Comparison of ENCODE assay signal across 1 cellular context in the genomic region with DNA sequence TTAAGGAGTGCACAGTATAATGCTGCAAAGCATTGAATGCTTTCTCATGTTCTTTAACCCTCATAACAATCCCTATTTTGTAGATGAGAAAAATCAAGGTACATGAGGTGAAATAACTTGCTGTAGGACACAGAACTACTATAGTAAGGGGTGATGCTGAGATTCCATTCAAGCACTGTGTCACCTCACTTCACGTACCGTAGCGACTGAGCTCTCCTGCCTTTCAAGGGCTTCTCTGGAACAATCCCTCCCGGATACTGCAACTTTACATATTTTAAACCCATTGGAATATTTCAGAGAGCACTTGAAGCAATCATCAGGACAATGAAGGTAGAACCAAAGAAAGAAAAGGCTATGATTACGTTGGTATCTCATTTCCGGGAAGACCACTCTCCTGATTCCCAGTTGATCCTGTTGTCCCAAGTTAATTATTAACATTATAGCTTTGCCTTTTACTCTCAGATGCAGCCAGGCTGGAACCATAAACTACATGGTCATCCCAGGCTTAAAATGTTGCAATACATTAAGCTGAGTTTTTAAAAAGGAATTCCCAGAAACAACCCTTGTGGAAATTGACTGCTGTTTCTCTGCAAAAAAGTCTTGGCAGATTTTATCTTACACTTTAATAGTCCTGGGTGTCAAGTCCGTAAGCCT.
TF ChIP-seq lines count a peak whose summit lies in the region.

No MANE protein-coding gene starts in this region.

TF ChIP-seq in GM23338, 12 proteins besides CTCF, POLR2A, EP300 and RAD21 (continued from another document):
- TF ChIP-seq, protein P1, sequence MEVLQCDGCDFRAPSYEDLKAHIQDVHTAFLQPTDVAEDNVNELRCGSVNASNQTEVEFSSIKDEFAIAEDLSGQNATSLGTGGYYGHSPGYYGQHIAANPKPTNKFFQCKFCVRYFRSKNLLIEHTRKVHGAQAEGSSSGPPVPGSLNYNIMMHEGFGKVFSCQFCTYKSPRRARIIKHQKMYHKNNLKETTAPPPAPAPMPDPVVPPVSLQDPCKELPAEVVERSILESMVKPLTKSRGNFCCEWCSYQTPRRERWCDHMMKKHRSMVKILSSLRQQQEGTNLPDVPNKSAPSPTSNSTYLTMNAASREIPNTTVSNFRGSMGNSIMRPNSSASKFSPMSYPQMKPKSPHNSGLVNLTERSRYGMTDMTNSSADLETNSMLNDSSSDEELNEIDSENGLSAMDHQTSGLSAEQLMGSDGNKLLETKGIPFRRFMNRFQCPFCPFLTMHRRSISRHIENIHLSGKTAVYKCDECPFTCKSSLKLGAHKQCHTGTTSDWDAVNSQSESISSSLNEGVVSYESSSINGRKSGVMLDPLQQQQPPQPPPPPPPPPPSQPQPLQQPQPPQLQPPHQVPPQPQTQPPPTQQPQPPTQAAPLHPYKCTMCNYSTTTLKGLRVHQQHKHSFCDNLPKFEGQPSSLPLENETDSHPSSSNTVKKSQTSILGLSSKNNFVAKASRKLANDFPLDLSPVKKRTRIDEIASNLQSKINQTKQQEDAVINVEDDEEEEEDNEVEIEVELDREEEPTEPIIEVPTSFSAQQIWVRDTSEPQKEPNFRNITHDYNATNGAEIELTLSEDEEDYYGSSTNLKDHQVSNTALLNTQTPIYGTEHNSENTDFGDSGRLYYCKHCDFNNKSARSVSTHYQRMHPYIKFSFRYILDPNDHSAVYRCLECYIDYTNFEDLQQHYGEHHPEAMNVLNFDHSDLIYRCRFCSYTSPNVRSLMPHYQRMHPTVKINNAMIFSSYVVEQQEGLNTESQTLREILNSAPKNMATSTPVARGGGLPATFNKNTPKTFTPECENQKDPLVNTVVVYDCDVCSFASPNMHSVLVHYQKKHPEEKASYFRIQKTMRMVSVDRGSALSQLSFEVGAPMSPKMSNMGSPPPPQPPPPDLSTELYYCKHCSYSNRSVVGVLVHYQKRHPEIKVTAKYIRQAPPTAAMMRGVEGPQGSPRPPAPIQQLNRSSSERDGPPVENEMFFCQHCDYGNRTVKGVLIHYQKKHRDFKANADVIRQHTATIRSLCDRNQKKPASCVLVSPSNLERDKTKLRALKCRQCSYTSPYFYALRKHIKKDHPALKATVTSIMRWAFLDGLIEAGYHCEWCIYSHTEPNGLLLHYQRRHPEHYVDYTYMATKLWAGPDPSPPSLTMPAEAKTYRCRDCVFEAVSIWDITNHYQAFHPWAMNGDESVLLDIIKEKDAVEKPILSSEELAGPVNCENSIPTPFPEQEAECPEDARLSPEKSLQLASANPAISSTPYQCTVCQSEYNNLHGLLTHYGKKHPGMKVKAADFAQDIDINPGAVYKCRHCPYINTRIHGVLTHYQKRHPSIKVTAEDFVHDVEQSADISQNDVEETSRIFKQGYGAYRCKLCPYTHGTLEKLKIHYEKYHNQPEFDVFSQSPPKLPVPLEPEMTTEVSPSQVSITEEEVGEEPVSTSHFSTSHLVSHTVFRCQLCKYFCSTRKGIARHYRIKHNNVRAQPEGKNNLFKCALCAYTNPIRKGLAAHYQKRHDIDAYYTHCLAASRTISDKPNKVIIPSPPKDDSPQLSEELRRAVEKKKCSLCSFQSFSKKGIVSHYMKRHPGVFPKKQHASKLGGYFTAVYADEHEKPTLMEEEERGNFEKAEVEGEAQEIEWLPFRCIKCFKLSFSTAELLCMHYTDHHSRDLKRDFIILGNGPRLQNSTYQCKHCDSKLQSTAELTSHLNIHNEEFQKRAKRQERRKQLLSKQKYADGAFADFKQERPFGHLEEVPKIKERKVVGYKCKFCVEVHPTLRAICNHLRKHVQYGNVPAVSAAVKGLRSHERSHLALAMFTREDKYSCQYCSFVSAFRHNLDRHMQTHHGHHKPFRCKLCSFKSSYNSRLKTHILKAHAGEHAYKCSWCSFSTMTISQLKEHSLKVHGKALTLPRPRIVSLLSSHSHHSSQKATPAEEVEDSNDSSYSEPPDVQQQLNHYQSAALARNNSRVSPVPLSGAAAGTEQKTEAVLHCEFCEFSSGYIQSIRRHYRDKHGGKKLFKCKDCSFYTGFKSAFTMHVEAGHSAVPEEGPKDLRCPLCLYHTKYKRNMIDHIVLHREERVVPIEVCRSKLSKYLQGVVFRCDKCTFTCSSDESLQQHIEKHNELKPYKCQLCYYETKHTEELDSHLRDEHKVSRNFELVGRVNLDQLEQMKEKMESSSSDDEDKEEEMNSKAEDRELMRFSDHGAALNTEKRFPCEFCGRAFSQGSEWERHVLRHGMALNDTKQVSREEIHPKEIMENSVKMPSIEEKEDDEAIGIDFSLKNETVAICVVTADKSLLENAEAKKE (CRISPR knock-in tag; IDR thresholded peaks at IDR 0.05): no peak
- TF ChIP-seq CREB1 (CRISPR knock-in tag; IDR thresholded peaks at IDR 0.05; ENCODE audit: low read depth): no peak
TF ChIP-seq in GM23338: peak in this region for 0.
